In the genomic region with DNA sequence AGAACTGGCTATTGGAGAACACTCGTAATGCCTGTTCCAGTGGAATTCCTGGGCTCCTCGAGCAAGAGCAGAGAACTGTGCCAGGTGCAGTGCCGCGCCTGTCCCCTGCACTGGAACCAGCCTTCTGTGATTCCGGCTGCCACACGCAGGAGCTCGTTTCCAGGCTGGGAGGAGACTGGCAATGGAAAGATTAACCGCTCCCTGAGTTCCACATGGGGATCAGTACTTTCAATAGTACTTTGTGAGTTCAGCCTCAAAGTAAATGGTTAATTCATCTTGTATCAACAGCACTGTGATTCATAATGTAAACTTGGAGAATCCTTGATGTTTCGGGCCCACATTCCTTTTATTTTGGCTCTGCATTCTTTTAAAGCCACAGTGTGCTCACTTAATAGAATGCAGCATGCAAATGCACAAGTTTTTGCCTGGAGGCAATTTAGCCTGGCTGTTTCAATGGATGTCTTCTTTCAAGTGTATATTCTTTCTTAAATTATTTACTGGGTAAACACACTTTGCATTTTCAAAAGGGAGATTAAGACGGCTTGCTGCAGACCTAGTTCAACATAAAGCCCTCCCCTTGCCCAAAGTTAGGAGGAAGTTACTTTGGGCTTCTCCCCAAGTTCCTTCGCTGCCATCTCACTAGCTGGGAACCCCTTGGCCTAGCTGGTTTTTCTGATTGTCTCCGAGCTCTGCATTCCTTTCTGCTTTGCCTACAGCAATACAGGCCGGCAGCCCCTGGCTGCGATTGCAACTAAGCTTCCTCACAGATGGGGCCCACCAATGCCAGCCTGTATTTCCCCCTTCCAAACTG, we compare ENCODE assay signal across 1 cellular context.
TF ChIP-seq lines count a peak whose summit lies in the region.

No MANE protein-coding gene starts in this region.

TF ChIP-seq in HepG2, 621 proteins besides CTCF, POLR2A, EP300 and RAD21 (continued from another document and continues in another):
- TF ChIP-seq, protein P1, sequence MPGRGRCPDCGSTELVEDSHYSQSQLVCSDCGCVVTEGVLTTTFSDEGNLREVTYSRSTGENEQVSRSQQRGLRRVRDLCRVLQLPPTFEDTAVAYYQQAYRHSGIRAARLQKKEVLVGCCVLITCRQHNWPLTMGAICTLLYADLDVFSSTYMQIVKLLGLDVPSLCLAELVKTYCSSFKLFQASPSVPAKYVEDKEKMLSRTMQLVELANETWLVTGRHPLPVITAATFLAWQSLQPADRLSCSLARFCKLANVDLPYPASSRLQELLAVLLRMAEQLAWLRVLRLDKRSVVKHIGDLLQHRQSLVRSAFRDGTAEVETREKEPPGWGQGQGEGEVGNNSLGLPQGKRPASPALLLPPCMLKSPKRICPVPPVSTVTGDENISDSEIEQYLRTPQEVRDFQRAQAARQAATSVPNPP (CRISPR knock-in tag; IDR thresholded peaks at IDR 0.05): no peak
- TF ChIP-seq BRCA1 (CRISPR knock-in tag; IDR thresholded peaks at IDR 0.05) (no peak), FOXK2 (IDR thresholded peaks at IDR 0.05) (no peak), SMAD3 (CRISPR knock-in tag; IDR thresholded peaks at IDR 0.05) (0 out of 2 replicates have a peak, but pooled peaks have one; percentile 58), ZNF337 (CRISPR knock-in tag; IDR thresholded peaks at IDR 0.05; ENCODE audit: borderline replicate concordance, low read depth) (no peak), MLLT10 (CRISPR knock-in tag; IDR thresholded peaks at IDR 0.05) (no peak), IRF2 (CRISPR knock-in tag; IDR thresholded peaks at IDR 0.05) (peak; percentile 39; the same call in 1 of the 2 replicates), REXO4 (CRISPR knock-in tag; IDR thresholded peaks at IDR 0.05; ENCODE audit: borderline replicate concordance) (no peak), ZNF33B (CRISPR knock-in tag; IDR thresholded peaks at IDR 0.05) (no peak), AHR (CRISPR knock-in tag; IDR thresholded peaks at IDR 0.05) (no peak), PTBP1 (IDR thresholded peaks at IDR 0.05; ENCODE audit: low read depth, low read length, poor library complexity, severe bottlenecking) (no peak), MXD4 (CRISPR knock-in tag; IDR thresholded peaks at IDR 0.05) (0 out of 2 replicates have a peak, but pooled peaks have one; percentile 34), GABPA (IDR thresholded peaks at IDR 0.05; ENCODE audit: low read depth, low read length) (no peak), GABPA (CRISPR knock-in tag; IDR thresholded peaks at IDR 0.05; ENCODE audit: low read depth) (no peak), HHEX (CRISPR knock-in tag; IDR thresholded peaks at IDR 0.05) (peak; percentile 59; the same call in 1 of the 2 replicates), ZSCAN12 (CRISPR knock-in tag; IDR thresholded peaks at IDR 0.05) (no peak), NBN (conservative IDR thresholded peaks at IDR 0.05) (no peak), ZNF274 (CRISPR knock-in tag; IDR thresholded peaks at IDR 0.05) (no peak), ZNF605 (CRISPR knock-in tag; IDR thresholded peaks at IDR 0.05) (peak; percentile 23; the same call in 1 of the 2 replicates), ZNF160 (CRISPR knock-in tag; IDR thresholded peaks at IDR 0.05) (no peak), HOXA9 (CRISPR knock-in tag; IDR thresholded peaks at IDR 0.05; ENCODE audit: borderline replicate concordance) (no peak), ZNF441 (CRISPR knock-in tag; IDR thresholded peaks at IDR 0.05; ENCODE audit: borderline replicate concordance) (no peak), TARDBP (CRISPR knock-in tag; IDR thresholded peaks at IDR 0.05) (0 out of 2 replicates have a peak, but pooled peaks have one; percentile 34), CREB1 (IDR thresholded peaks at IDR 0.05) (no peak), CREB1 (CRISPR knock-in tag; IDR thresholded peaks at IDR 0.05) (0 out of 2 replicates have a peak, but pooled peaks have one; percentile 48), KLF6 (CRISPR knock-in tag; IDR thresholded peaks at IDR 0.05) (0 out of 2 replicates have a peak, but pooled peaks have one; percentile 38), ADNP (CRISPR knock-in tag; IDR thresholded peaks at IDR 0.05) (no peak), SIX4 (CRISPR knock-in tag; IDR thresholded peaks at IDR 0.05) (0 out of 2 replicates have a peak, but pooled peaks have one; percentile 47), RCOR2 (CRISPR knock-in tag; IDR thresholded peaks at IDR 0.05) (peak; percentile 98), ZNF782 (CRISPR knock-in tag; IDR thresholded peaks at IDR 0.05; ENCODE audit: borderline replicate concordance) (no peak), TBL1XR1 (IDR thresholded peaks at IDR 0.05; ENCODE audit: borderline replicate concordance, low read length, partially characterized antibody) (no peak), FOXP1 (IDR thresholded peaks at IDR 0.05) (no peak), FOXP1 (CRISPR knock-in tag; IDR thresholded peaks at IDR 0.05) (peak; percentile 71; the same call in 1 of the 2 replicates), MEF2D (CRISPR knock-in tag; IDR thresholded peaks at IDR 0.05) (no peak), ZNF350 (CRISPR knock-in tag; IDR thresholded peaks at IDR 0.05; ENCODE audit: borderline replicate concordance, low read depth) (no peak), SALL1 (CRISPR knock-in tag; IDR thresholded peaks at IDR 0.05) (peak; percentile 66; the same call in 1 of the 2 replicates), PHB2 (IDR thresholded peaks at IDR 0.05; ENCODE audit: partially characterized antibody) (no peak), ZEB1 (IDR thresholded peaks at IDR 0.05; ENCODE audit: insufficient replicate concordance, low read depth) (no peak), KLF16 (CRISPR knock-in tag; IDR thresholded peaks at IDR 0.05) (0 out of 4 replicates have a peak, but pooled peaks of 1 of the 2 experiments have one; percentile 28), SRF (IDR thresholded peaks at IDR 0.05; ENCODE audit: low read depth, low read length) (no peak), ZNF850 (CRISPR knock-in tag; conservative IDR thresholded peaks at IDR 0.05) (no peak), ZNF17 (CRISPR knock-in tag; IDR thresholded peaks at IDR 0.05) (no peak), RXRA (CRISPR knock-in tag; IDR thresholded peaks at IDR 0.05) (peak; percentile 41; the same call in 1 of the 2 replicates)
- TF ChIP-seq, protein P2, sequence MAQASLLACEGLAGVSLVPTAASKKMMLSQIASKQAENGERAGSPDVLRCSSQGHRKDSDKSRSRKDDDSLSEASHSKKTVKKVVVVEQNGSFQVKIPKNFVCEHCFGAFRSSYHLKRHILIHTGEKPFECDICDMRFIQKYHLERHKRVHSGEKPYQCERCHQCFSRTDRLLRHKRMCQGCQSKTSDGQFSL (CRISPR knock-in tag; IDR thresholded peaks at IDR 0.05): no peak
- TF ChIP-seq, protein P3, sequence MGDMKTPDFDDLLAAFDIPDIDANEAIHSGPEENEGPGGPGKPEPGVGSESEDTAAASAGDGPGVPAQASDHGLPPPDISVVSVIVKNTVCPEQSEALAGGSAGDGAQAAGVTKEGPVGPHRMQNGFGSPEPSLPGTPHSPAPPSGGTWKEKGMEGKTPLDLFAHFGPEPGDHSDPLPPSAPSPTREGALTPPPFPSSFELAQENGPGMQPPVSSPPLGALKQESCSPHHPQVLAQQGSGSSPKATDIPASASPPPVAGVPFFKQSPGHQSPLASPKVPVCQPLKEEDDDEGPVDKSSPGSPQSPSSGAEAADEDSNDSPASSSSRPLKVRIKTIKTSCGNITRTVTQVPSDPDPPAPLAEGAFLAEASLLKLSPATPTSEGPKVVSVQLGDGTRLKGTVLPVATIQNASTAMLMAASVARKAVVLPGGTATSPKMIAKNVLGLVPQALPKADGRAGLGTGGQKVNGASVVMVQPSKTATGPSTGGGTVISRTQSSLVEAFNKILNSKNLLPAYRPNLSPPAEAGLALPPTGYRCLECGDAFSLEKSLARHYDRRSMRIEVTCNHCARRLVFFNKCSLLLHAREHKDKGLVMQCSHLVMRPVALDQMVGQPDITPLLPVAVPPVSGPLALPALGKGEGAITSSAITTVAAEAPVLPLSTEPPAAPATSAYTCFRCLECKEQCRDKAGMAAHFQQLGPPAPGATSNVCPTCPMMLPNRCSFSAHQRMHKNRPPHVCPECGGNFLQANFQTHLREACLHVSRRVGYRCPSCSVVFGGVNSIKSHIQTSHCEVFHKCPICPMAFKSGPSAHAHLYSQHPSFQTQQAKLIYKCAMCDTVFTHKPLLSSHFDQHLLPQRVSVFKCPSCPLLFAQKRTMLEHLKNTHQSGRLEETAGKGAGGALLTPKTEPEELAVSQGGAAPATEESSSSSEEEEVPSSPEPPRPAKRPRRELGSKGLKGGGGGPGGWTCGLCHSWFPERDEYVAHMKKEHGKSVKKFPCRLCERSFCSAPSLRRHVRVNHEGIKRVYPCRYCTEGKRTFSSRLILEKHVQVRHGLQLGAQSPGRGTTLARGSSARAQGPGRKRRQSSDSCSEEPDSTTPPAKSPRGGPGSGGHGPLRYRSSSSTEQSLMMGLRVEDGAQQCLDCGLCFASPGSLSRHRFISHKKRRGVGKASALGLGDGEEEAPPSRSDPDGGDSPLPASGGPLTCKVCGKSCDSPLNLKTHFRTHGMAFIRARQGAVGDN (CRISPR knock-in tag; IDR thresholded peaks at IDR 0.05): peak; percentile 79
- TF ChIP-seq, protein P4, sequence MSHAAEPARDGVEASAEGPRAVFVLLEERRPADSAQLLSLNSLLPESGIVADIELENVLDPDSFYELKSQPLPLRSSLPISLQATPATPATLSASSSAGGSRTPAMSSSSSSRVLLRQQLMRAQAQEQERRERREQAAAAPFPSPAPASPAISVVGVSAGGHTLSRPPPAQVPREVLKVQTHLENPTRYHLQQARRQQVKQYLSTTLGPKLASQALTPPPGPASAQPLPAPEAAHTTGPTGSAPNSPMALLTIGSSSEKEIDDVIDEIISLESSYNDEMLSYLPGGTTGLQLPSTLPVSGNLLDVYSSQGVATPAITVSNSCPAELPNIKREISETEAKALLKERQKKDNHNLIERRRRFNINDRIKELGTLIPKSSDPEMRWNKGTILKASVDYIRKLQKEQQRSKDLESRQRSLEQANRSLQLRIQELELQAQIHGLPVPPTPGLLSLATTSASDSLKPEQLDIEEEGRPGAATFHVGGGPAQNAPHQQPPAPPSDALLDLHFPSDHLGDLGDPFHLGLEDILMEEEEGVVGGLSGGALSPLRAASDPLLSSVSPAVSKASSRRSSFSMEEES (CRISPR knock-in tag; IDR thresholded peaks at IDR 0.05): peak; percentile 56; the same call in 1 of the 2 replicates
- TF ChIP-seq, protein P5, sequence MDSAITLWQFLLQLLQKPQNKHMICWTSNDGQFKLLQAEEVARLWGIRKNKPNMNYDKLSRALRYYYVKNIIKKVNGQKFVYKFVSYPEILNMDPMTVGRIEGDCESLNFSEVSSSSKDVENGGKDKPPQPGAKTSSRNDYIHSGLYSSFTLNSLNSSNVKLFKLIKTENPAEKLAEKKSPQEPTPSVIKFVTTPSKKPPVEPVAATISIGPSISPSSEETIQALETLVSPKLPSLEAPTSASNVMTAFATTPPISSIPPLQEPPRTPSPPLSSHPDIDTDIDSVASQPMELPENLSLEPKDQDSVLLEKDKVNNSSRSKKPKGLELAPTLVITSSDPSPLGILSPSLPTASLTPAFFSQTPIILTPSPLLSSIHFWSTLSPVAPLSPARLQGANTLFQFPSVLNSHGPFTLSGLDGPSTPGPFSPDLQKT (CRISPR knock-in tag; IDR thresholded peaks at IDR 0.05; ENCODE audit: borderline replicate concordance): no peak
- TF ChIP-seq, protein P6, sequence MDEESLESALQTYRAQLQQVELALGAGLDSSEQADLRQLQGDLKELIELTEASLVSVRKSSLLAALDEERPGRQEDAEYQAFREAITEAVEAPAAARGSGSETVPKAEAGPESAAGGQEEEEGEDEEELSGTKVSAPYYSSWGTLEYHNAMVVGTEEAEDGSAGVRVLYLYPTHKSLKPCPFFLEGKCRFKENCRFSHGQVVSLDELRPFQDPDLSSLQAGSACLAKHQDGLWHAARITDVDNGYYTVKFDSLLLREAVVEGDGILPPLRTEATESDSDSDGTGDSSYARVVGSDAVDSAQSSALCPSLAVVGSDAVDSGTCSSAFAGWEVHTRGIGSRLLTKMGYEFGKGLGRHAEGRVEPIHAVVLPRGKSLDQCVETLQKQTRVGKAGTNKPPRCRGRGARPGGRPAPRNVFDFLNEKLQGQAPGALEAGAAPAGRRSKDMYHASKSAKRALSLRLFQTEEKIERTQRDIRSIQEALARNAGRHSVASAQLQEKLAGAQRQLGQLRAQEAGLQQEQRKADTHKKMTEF (CRISPR knock-in tag; IDR thresholded peaks at IDR 0.05): peak; percentile 58
- TF ChIP-seq, protein P7, sequence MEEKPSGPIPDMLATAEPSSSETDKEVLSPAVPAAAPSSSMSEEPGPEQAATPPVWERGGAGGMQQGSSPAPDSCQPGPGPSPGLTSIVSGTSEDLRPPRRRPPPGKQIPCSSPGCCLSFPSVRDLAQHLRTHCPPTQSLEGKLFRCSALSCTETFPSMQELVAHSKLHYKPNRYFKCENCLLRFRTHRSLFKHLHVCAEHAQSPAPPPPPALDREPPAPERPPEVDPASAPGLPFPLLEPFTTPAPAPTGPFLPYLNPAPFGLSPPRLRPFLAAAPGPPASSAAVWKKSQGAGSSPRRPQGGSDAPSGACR (CRISPR knock-in tag; IDR thresholded peaks at IDR 0.05): no peak
- TF ChIP-seq, protein P8, sequence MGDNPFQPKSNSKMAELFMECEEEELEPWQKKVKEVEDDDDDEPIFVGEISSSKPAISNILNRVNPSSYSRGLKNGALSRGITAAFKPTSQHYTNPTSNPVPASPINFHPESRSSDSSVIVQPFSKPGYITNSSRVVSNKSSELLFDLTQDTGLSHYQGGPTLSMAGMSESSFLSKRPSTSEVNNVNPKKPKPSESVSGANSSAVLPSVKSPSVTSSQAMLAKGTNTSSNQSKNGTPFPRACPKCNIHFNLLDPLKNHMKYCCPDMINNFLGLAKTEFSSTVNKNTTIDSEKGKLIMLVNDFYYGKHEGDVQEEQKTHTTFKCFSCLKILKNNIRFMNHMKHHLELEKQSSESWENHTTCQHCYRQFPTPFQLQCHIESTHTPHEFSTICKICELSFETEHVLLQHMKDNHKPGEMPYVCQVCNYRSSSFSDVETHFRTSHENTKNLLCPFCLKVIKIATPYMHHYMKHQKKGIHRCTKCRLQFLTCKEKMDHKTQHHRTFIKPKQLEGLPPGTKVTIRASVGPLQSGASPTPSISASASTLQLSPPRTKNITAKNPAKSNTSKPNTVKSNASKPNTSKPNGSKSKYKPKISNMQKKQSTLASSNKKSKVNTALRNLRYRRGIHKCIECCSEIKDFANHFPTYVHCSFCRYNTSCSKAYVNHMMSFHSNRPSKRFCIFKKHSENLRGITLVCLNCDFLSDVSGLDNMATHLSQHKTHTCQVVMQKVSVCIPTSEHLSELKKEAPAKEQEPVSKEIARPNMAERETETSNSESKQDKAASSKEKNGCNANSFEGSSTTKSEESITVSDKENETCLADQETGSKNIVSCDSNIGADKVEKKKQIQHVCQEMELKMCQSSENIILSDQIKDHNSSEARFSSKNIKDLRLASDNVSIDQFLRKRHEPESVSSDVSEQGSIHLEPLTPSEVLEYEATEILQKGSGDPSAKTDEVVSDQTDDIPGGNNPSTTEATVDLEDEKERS (CRISPR knock-in tag; IDR thresholded peaks at IDR 0.05): no peak
- TF ChIP-seq, protein P9, sequence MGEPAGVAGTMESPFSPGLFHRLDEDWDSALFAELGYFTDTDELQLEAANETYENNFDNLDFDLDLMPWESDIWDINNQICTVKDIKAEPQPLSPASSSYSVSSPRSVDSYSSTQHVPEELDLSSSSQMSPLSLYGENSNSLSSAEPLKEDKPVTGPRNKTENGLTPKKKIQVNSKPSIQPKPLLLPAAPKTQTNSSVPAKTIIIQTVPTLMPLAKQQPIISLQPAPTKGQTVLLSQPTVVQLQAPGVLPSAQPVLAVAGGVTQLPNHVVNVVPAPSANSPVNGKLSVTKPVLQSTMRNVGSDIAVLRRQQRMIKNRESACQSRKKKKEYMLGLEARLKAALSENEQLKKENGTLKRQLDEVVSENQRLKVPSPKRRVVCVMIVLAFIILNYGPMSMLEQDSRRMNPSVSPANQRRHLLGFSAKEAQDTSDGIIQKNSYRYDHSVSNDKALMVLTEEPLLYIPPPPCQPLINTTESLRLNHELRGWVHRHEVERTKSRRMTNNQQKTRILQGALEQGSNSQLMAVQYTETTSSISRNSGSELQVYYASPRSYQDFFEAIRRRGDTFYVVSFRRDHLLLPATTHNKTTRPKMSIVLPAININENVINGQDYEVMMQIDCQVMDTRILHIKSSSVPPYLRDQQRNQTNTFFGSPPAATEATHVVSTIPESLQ (CRISPR knock-in tag; conservative IDR thresholded peaks at IDR 0.05): no peak
